13 cellular contexts compared by ENCODE assay signal in genomic region chr10:35420827-35421552, GRCh38.
A peak's percentile ranks its signal among the peaks of the same experiment; 100 is the strongest.
DNase-seq lines count a peak whose midpoint lies in the region; ATAC-seq and TF ChIP-seq lines count a peak whose summit lies in the region.
"Had no signal": no experiment of that assay in that cellular context is flagged by ENCODE, and none has a peak within 500 bp of the region (broad histone marks: within the 10 kb centered on the region; RNA-seq: fewer than 3 reads in every experiment).

No MANE protein-coding gene starts in this region.

- TF ChIP-seq POLR2A in gastrocnemius medialis (IDR thresholded peaks at IDR 0.05) = peak in 1 of 2 donors; percentile 15

- intact Hi-C loops in gastrocnemius medialis (cut with DNase I; ENCODE audit: low total_unique reads) = loop anchor here (5.0 kb wide), 1 partner anchor 89 kb away; no protein-coding TSS in a partner anchor

- in situ Hi-C loops in GM23248 (cut with MboI) (no loop called here), gastrocnemius medialis (cut with MboI; ENCODE audit: low sequenced_read_pairs in 4 of 4) (no loop called here)

- H3K9me2 ChIP-seq in GM23248 (ENCODE audit: insufficient read depth) = no peaks in the 10 kb centered on the region

- H3K27me3 ChIP-seq in GM23248 (replicated peaks; ENCODE audit: insufficient read depth) (no peaks in the 10 kb centered on the region), right atrium auricular region (no peaks in the 10 kb centered on the region), gastrocnemius medialis (no peaks in the 10 kb centered on the region)
- H3K27me3 ChIP-seq: BLaER1 had no signal

- no peaks in the 10 kb centered on the region for H3K27me3 Mint-ChIP-seq in activated T-cell treated with anti-CD3 and anti-CD28 coated beads, Interleukin-2, amount 50 U/mL, for 24 hours

- H3K4me3 Mint-ChIP-seq in activated T-cell treated with anti-CD3 and anti-CD28 coated beads, Interleukin-2, amount 50 U/mL, for 24 hours = no peak overlapping the region

- H3F3A ChIP-seq in GM23248 (ENCODE audit: insufficient read depth) = peaks cover 55% of the 10 kb centered on the region

- H3K9me3 ChIP-seq in GM23248 (ENCODE audit: low read depth) (no peaks in the 10 kb centered on the region), right atrium auricular region (no peaks in the 10 kb centered on the region), gastrocnemius medialis (no peaks in the 10 kb centered on the region)
- H3K9me3 ChIP-seq: BLaER1 had no signal

- no peak overlapping the region for H3K27ac Mint-ChIP-seq in activated T-cell treated with anti-CD3 and anti-CD28 coated beads, Interleukin-2, amount 50 U/mL, for 24 hours
- H3K27ac Mint-ChIP-seq: activated T-helper 2 cell treated with anti-CD3 and anti-CD28 coated beads, Interferon-gamma antibody, Interleukin-2, Interleukin-4, amounts not matched to agents 10 μg/mL and 5 μg/mL and 100 μg/mL, durations not matched to agents 14 hours and 24 hours and 36 hours had no signal

- DNase-seq in GM23248 (peak; percentile 57), right atrium auricular region (ENCODE audit: low spot score) (no peak), gastrocnemius medialis (no peak), cortex of kidney (lab: John Stamatoyannopoulos, UW) (no peak), NCI-H1048 (lab: John Stamatoyannopoulos, UW) (no peak), cerebellum (ENCODE audit: low spot score) (no peak)
- no peak for DNase-seq in activated T-cell treated with anti-CD3 and anti-CD28 coated beads, Interleukin-2, amount 50 U/mL, for 24 hours
- DNase-seq: KBM-7; midbrain; stimulated activated CD4-positive, alpha-beta T cell treated with anti-CD3 and anti-CD28 coated beads, Interleukin-4, amount 100 ng/mL, for 4 hours had no signal

- peak overlapping the region; percentile 80 for H3K4me2 ChIP-seq in GM23248 (ENCODE audit: unreplicated experiment)
- H3K4me2 ChIP-seq: BLaER1 had no signal

- TF ChIP-seq CTCF in right atrium auricular region (IDR thresholded peaks at IDR 0.05) (no peak), gastrocnemius medialis (IDR thresholded peaks at IDR 0.05 in 4 of 5, conservative IDR thresholded peaks at IDR 0.05 in 1 of 5) (no peak)

- H4K20me1 ChIP-seq in GM23248 (ENCODE audit: insufficient read depth) = no peaks in the 10 kb centered on the region

- peak overlapping the region; percentile 65 for H3K9ac ChIP-seq in GM23248
- H3K9ac ChIP-seq: BLaER1 had no signal

- peaks cover 21% of the 10 kb centered on the region for H3K36me3 Mint-ChIP-seq in activated T-cell treated with anti-CD3 and anti-CD28 coated beads, Interleukin-2, amount 50 U/mL, for 24 hours (ENCODE audit: low read depth)

- WGBS in GM23248 (ENCODE audit: low coverage in 1 of 2, low lambda C conversion rate in 2 of 2, missing lambda C conversion rate in 2 of 2), 2 experiments = 37 to 38% methylated on average over 11 of the region's 11 CpGs

- H3K36me3 ChIP-seq in GM23248 (ENCODE audit: low read depth) = no peaks in the 10 kb centered on the region
- no peaks in the 10 kb centered on the region for H3K36me3 ChIP-seq in right atrium auricular region
- no peaks in the 10 kb centered on the region for H3K36me3 ChIP-seq in gastrocnemius medialis

- peak; percentile 22 to 31 for ATAC-seq in gastrocnemius medialis

- H3K79me2 ChIP-seq in GM23248 (ENCODE audit: insufficient read depth) = peaks cover 94% of the 10 kb centered on the region

- no peak overlapping the region for H2AFZ ChIP-seq in GM23248

- H3K4me3 ChIP-seq in GM23248 = peak overlapping the region; percentile 57
- H3K4me3 ChIP-seq in right atrium auricular region = no peak overlapping the region
- peak overlapping the region in 3 of 4 donors; percentile 0 to 26 (median 14) for H3K4me3 ChIP-seq in gastrocnemius medialis
- H3K4me3 ChIP-seq: BLaER1 had no signal

- H3K4me1 Mint-ChIP-seq in activated T-cell treated with anti-CD3 and anti-CD28 coated beads, Interleukin-2, amount 50 U/mL, for 24 hours (ENCODE audit: low read depth) = peaks cover 48% of the 10 kb centered on the region

- peak overlapping the region; percentile 84 for H3K27ac ChIP-seq in GM23248
- peak overlapping the region; percentile 79 for H3K27ac ChIP-seq in angular gyrus (ENCODE audit: low read depth, low read length)
- H3K27ac ChIP-seq in right atrium auricular region = peak overlapping the region; percentile 75
- H3K27ac ChIP-seq in gastrocnemius medialis = peak overlapping the region; percentile 69 to 82 (median 79)
- H3K27ac ChIP-seq: BLaER1 had no signal

- no peaks in the 10 kb centered on the region for H3K9me3 Mint-ChIP-seq in activated T-cell treated with anti-CD3 and anti-CD28 coated beads, Interleukin-2, amount 50 U/mL, for 24 hours
- H3K9me3 Mint-ChIP-seq: activated T-helper 2 cell treated with anti-CD3 and anti-CD28 coated beads, Interferon-gamma antibody, Interleukin-2, Interleukin-4, amounts not matched to agents 10 μg/mL and 5 μg/mL and 100 μg/mL, durations not matched to agents 14 hours and 24 hours and 36 hours had no signal

- H3K4me1 ChIP-seq in GM23248 (ENCODE audit: insufficient read depth) = peaks cover 62% of the 10 kb centered on the region
- H3K4me1 ChIP-seq in right atrium auricular region = peaks cover 0 to 62% of the 10 kb centered on the region in 2 donors
- peaks cover 62 to 79% of the 10 kb centered on the region in 2 donors for H3K4me1 ChIP-seq in gastrocnemius medialis

Comparison
In these comparisons a context has a peak if more than half of its experiments do, and no peak if none do; other contexts are left out.
1. H3K4me3 ChIP-seq: peak in GM23248 (single experiment) and gastrocnemius medialis (3 of 4); none in right atrium auricular region (0 of 2).
2. Peak in every context shown above with its lines, with median percentiles within 50 percentile points of each other: H3K27ac ChIP-seq.